18 cellular contexts compared by ENCODE assay signal in the genomic region with DNA sequence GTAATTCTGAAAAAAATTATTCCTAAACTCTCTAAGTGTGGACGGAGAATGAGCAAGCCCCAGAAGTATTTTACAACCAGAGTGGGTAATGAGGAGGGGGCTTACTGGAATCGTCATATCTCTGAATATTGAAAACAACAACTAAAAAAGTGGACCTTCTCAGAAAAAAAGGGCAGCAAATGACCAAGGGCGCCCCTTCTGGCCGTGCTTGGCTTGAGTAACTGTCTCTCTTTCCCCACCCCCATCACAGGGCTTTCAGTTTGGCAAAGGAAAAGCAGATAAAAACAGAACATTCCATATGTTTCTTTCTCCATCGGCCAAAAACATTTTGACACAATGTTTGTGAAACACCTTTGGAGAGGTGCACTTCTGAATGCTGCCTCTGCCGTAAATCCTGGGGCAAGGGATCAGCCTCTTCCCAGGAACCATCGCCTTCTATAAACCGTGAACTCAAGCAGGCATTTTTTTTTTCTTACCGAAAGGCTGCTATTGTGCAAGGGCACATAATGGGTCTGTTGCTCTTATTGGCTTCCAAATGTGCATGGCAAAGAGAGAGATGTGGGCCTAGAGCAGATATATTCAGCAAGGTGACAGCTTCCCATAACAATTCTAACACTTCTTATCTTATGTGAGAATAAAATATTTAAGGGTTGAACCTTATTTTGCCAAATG.
A peak's percentile ranks its signal among the peaks of the same experiment; 100 is the strongest.
DNase-seq lines count a peak whose midpoint lies in the region; ATAC-seq, FAIRE-seq and TF ChIP-seq lines count a peak whose summit lies in the region.
"Had no signal": no experiment of that assay in that cellular context is flagged by ENCODE, and none has a peak within 500 bp of the region (broad histone marks: within the 10 kb centered on the region; RNA-seq: fewer than 3 reads in every experiment).

No MANE protein-coding gene starts in this region.

- H3K36me3 ChIP-seq in KMS-11 (ENCODE audit: insufficient read depth) (no peaks in the 10 kb centered on the region), K562 (ENCODE audit: control insufficient read depth, insufficient read depth, low read length) (no peaks in the 10 kb centered on the region)
- H3K36me3 ChIP-seq: colonic mucosa had no signal

- no peak overlapping the region for H3K27ac Mint-ChIP-seq in nephron progenitor cell
- H3K27ac Mint-ChIP-seq in natural killer cell treated with Interleukin-12 subunit alpha and Interleukin-12 subunit beta and Interleukin-15 and Interleukin-18, amount 100 ng/mL, for 72 hours = no peak overlapping the region
- H3K27ac Mint-ChIP-seq: CD14-positive monocyte, T-cell had no signal

- POLR2A ChIA-PET in K562 (lab: Yijun Ruan, JAX) = no interaction called here

- H3K27me3 Mint-ChIP-seq in nephron progenitor cell (ENCODE audit: low read depth, poor library complexity) = peaks cover 6% of the 10 kb centered on the region
- no peaks in the 10 kb centered on the region for H3K27me3 Mint-ChIP-seq in natural killer cell treated with Interleukin-12 subunit alpha and Interleukin-12 subunit beta and Interleukin-15 and Interleukin-18, amount 100 ng/mL, for 72 hours

- peaks cover 25% of the 10 kb centered on the region for H3K4me1 Mint-ChIP-seq in nephron progenitor cell
- H3K4me1 Mint-ChIP-seq in natural killer cell treated with Interleukin-12 subunit alpha and Interleukin-12 subunit beta and Interleukin-15 and Interleukin-18, amount 100 ng/mL, for 72 hours (ENCODE audit: low read depth in 2 of 2) = no peaks in the 10 kb centered on the region
- H3K4me1 Mint-ChIP-seq: T-cell had no signal

- no peak for TF ChIP-seq RAD21 in K562 (CRISPR knock-in tag; conservative IDR thresholded peaks at IDR 0.05 in 1 of 2, IDR thresholded peaks at IDR 0.05 in 1 of 2)

- H3K27me3 ChIP-seq in KMS-11 (ENCODE audit: insufficient read depth, low read depth) = no peaks in the 10 kb centered on the region
- peaks cover 0 to 4% of the 10 kb centered on the region in 2 experiments; a peak in 2 of 5 replicates for H3K27me3 ChIP-seq in K562 (ENCODE audit: control insufficient read depth in 2 of 2, insufficient read depth in 2 of 2, low read length in 2 of 2)
- H3K27me3 ChIP-seq: colonic mucosa had no signal

- H2AFZ ChIP-seq in KMS-11 (ENCODE audit: low read depth) = no peak overlapping the region
- H2AFZ ChIP-seq in K562 (ENCODE audit: low read depth, low read length) = no peak overlapping the region

- no peaks in the 10 kb centered on the region for H4K20me1 ChIP-seq in KMS-11 (ENCODE audit: insufficient read depth)
- H4K20me1 ChIP-seq in K562 (replicated peaks; ENCODE audit: control insufficient read depth, insufficient read depth, low read length) = no peaks in the 10 kb centered on the region

- in situ Hi-C loops in K562 (cut with MboI) = no loop called here

- TF ChIP-seq EP300 in K562 (IDR thresholded peaks at IDR 0.05; ENCODE audit: low read length) = no peak

- TF ChIP-seq CTCF in GM12872 (IDR thresholded peaks at IDR 0.05; ENCODE audit: insufficient read depth, low read depth, low read length) (peak; percentile 35; the same call in 1 of the 3 replicates), KMS-11 (conservative IDR thresholded peaks at IDR 0.05; ENCODE audit: low read depth, low read length) (peak; percentile 23; the same call in 1 of the 2 replicates), K562 (IDR thresholded peaks at IDR 0.05 in 2 of 3, conservative IDR thresholded peaks at IDR 0.05 in 1 of 3; ENCODE audit: insufficient read depth in 2 of 3, low read depth in 1 of 3, low read length in 3 of 3) (peak; percentile 39 to 62 (median 53)), nephron progenitor cell (IDR thresholded peaks at IDR 0.05) (peak; percentile 21)

- H3K4me3 Mint-ChIP-seq in nephron progenitor cell = no peak overlapping the region
- no peak overlapping the region for H3K4me3 Mint-ChIP-seq in natural killer cell treated with Interleukin-12 subunit alpha and Interleukin-12 subunit beta and Interleukin-15 and Interleukin-18, amount 100 ng/mL, for 72 hours
- H3K4me3 Mint-ChIP-seq: CD14-positive monocyte, T-cell had no signal

- H3K9me3 ChIP-seq in K562 (replicated peaks; ENCODE audit: control insufficient read depth, insufficient read depth, low read depth, low read length) = no peaks in the 10 kb centered on the region
- H3K9me3 ChIP-seq: colonic mucosa had no signal

- H3K27ac ChIP-seq in KMS-11 (no peak overlapping the region), K562 (ENCODE audit: extremely low read depth, low read depth, low read length) (no peak overlapping the region)
- H3K27ac ChIP-seq: colonic mucosa, epithelial cell of prostate had no signal

- no peak overlapping the region for H3K4me2 ChIP-seq in KMS-11
- no peak overlapping the region for H3K4me2 ChIP-seq in K562 (ENCODE audit: insufficient read depth, low read length)

- no peak for TF ChIP-seq POLR2A in K562 (conservative IDR thresholded peaks at IDR 0.05)

- DNase-seq in K562 (ENCODE audit: extremely low read depth in 1 of 4, low spot score in 3 of 4) (peak; percentile 20 to 33 (median 29)), nephron progenitor cell (no peak), COR-L47 (lab: John Stamatoyannopoulos, UW) (no peak), midbrain (lab: John Stamatoyannopoulos, UW) (no peak)
- DNase-seq in natural killer cell treated with Interleukin-12 subunit alpha and Interleukin-12 subunit beta and Interleukin-15 and Interleukin-18, amount 100 ng/mL, for 72 hours (ENCODE audit: low spot score) = no peak
- DNase-seq: activated gamma-delta T cell, anterior cingulate cortex, colonic mucosa, NCI-H1930, NCI-H524, T-cell had no signal

- H3K36me3 Mint-ChIP-seq in nephron progenitor cell (ENCODE audit: low read depth) = peaks cover 10% of the 10 kb centered on the region
- H3K36me3 Mint-ChIP-seq in natural killer cell treated with Interleukin-12 subunit alpha and Interleukin-12 subunit beta and Interleukin-15 and Interleukin-18, amount 100 ng/mL, for 72 hours = no peaks in the 10 kb centered on the region
- H3K36me3 Mint-ChIP-seq: CD14-positive monocyte, T-cell had no signal

- peak; percentile 74 for ATAC-seq in K562
- ATAC-seq in HG02981 (IDR thresholded peaks at IDR 0.05; ENCODE audit: unreplicated experiment) = no peak
- ATAC-seq in natural killer cell treated with Interleukin-12 subunit alpha and Interleukin-12 subunit beta and Interleukin-15 and Interleukin-18, amount 100 ng/mL, for 72 hours = no peak
- ATAC-seq: activated CD4-positive, CD25-positive, alpha-beta regulatory T cell treated with anti-CD3 and anti-CD28 coated beads, Interleukin-2, amount 50 U/mL, for 24 hours; T-cell had no signal

- H3K9ac ChIP-seq in KMS-11 (no peak overlapping the region), K562 (ENCODE audit: insufficient read depth in 1 of 2, low read depth in 2 of 2, low read length in 2 of 2) (no peak overlapping the region)

- H3K9me3 Mint-ChIP-seq in nephron progenitor cell = peaks cover 10% of the 10 kb centered on the region
- peaks cover 8% of the 10 kb centered on the region for H3K9me3 Mint-ChIP-seq in natural killer cell treated with Interleukin-12 subunit alpha and Interleukin-12 subunit beta and Interleukin-15 and Interleukin-18, amount 100 ng/mL, for 72 hours

- no TSS peak for BruUV-seq in K562 (replicated peaks; lab: Mats Ljungman, UMichigan)

- peak; percentile 51 for FAIRE-seq in K562 (lab: Jason Lieb, UNC)
- FAIRE-seq: keratinocyte had no signal

- no peaks in the 10 kb centered on the region for H3K9me1 ChIP-seq in K562 (ENCODE audit: control insufficient read depth, insufficient read depth, low read length)

- intact Hi-C loops in K562 (cut with micrococcal nuclease) = no loop called here

- 1% methylated on average over 9 of the region's 9 CpGs for WGBS in K562 (ENCODE audit: insufficient coverage, low coverage, missing lambda C conversion rate)

- H3K4me3 ChIP-seq in KMS-11 (IDR thresholded peaks at IDR 0.05; ENCODE audit: insufficient read depth, low read depth, low read length) (no peak overlapping the region), K562 (no peak overlapping the region)
- H3K4me3 ChIP-seq: colonic mucosa had no signal

- H3K4me1 ChIP-seq in KMS-11 (ENCODE audit: low read depth, poor library complexity, severe bottlenecking) (no peaks in the 10 kb centered on the region), K562 (replicated peaks in 1 of 2; ENCODE audit: control insufficient read depth in 2 of 2, insufficient read depth in 2 of 2, low read length in 2 of 2) (no peaks in the 10 kb centered on the region)
- H3K4me1 ChIP-seq: colonic mucosa had no signal

- CTCF ChIA-PET in K562 (lab: Yijun Ruan, JAX; ENCODE audit: low intra/inter-chr PET ratio) = no interaction called here

- H3K79me2 ChIP-seq in KMS-11 (ENCODE audit: insufficient read depth, low read depth) = no peaks in the 10 kb centered on the region
- H3K79me2 ChIP-seq in K562 (ENCODE audit: control insufficient read depth, insufficient read depth, low read length) = no peaks in the 10 kb centered on the region

TF ChIP-seq in K562, 482 proteins besides CTCF, POLR2A, EP300 and RAD21 (continues in another document):
- TF ChIP-seq, protein P1, sequence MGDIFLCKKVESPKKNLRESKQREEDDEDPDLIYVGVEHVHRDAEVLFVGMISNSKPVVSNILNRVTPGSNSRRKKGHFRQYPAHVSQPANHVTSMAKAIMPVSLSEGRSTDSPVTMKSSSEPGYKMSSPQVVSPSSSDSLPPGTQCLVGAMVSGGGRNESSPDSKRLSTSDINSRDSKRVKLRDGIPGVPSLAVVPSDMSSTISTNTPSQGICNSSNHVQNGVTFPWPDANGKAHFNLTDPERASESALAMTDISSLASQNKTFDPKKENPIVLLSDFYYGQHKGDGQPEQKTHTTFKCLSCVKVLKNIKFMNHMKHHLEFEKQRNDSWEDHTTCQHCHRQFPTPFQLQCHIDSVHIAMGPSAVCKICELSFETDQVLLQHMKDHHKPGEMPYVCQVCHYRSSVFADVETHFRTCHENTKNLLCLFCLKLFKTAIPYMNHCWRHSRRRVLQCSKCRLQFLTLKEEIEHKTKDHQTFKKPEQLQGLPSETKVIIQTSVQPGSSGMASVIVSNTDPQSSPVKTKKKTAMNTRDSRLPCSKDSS (IDR thresholded peaks at IDR 0.05; ENCODE audit: low read depth, partially characterized antibody) = no peak
- TF ChIP-seq, protein P2, sequence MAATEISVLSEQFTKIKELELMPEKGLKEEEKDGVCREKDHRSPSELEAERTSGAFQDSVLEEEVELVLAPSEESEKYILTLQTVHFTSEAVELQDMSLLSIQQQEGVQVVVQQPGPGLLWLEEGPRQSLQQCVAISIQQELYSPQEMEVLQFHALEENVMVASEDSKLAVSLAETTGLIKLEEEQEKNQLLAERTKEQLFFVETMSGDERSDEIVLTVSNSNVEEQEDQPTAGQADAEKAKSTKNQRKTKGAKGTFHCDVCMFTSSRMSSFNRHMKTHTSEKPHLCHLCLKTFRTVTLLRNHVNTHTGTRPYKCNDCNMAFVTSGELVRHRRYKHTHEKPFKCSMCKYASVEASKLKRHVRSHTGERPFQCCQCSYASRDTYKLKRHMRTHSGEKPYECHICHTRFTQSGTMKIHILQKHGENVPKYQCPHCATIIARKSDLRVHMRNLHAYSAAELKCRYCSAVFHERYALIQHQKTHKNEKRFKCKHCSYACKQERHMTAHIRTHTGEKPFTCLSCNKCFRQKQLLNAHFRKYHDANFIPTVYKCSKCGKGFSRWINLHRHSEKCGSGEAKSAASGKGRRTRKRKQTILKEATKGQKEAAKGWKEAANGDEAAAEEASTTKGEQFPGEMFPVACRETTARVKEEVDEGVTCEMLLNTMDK (IDR thresholded peaks at IDR 0.05; ENCODE audit: borderline replicate concordance, insufficient read depth, low read depth, low read length, poor library complexity, severe bottlenecking) = peak; percentile 37

Comparison
In these comparisons a context has a peak if more than half of its experiments do, and no peak if none do; other contexts are left out.
1. DNase-seq: peak in K562 (4 of 4); none in nephron progenitor cell (single experiment), COR-L47 (single experiment), midbrain (single experiment) and natural killer cell treated with Interleukin-12 subunit alpha and Interleukin-12 subunit beta and Interleukin-15 and Interleukin-18, amount 100 ng/mL, for 72 hours (single experiment).
2. Peak in every context shown above with its lines, with median percentiles within 50 percentile points of each other: CTCF ChIP-seq.